ENCODE assay signal across 24 cellular contexts in genomic region chr1:115113781-115114180, GRCh38. TPM values are rescaled to one million over a fixed set of nuclear protein-coding genes. Genes with fewer than 3 reads are reported as not detected.
DNase-seq lines count a peak whose midpoint lies in the region; ATAC-seq, FAIRE-seq and TF ChIP-seq lines count a peak whose summit lies in the region.
"Had no signal": no experiment of that assay in that cellular context is flagged by ENCODE, and none has a peak within 500 bp of the region (broad histone marks: within the 10 kb centered on the region; RNA-seq: fewer than 3 reads in every experiment).

No MANE protein-coding gene starts in this region.

- peak overlapping the region; percentile 28 for H3K4me2 ChIP-seq in astrocyte (ENCODE audit: low read length)
- no peak overlapping the region for H3K4me2 ChIP-seq in neuronal stem cell (ENCODE audit: insufficient read depth, low read length, poor library complexity, severe bottlenecking)
- H3K4me2 ChIP-seq in MM.1S (ENCODE audit: low read depth, low read length), result no peak overlapping the region
- H3K4me2 ChIP-seq: GM23338 had no signal

- H3K4ac ChIP-seq in neuronal stem cell (ENCODE audit: low read length), result no peak overlapping the region

- no peaks in the 10 kb centered on the region for H3K27me3 ChIP-seq in astrocyte (ENCODE audit: insufficient read depth, low read length)
- H3K27me3 ChIP-seq in left lung, result no peaks in the 10 kb centered on the region
- no peaks in the 10 kb centered on the region for H3K27me3 ChIP-seq in aorta (ENCODE audit: control insufficient read depth in 1 of 2, insufficient read depth in 2 of 2, low read length in 1 of 2)
- peaks cover 0 to 9% (median 0%) of the 10 kb centered on the region in 3 experiments for H3K27me3 ChIP-seq in neuronal stem cell (ENCODE audit: control insufficient read depth in 3 of 3, insufficient read depth in 3 of 3, low read depth in 1 of 3, low read length in 3 of 3)
- H3K27me3 ChIP-seq in MM.1S (replicated peaks; ENCODE audit: insufficient read depth, low read length), result no peaks in the 10 kb centered on the region
- H3K27me3 ChIP-seq: foreskin keratinocyte, transverse colon had no signal

- peak; percentile 11 for ATAC-seq in left lung
- ATAC-seq in aorta (ENCODE audit: low FRiP score), result peak; percentile 19
- ATAC-seq: foreskin keratinocyte; stimulated activated naive CD8-positive, alpha-beta T cell treated with anti-CD3 and anti-CD28 coated beads, Interleukin-15, Interleukin-2, amounts not matched to agents 100 U/mL and 50 U/mL, for 24 hours had no signal

- H3K27me3 Mint-ChIP-seq in astrocyte (ENCODE audit: low read depth, unreplicated experiment), result no peaks in the 10 kb centered on the region

- no peak overlapping the region for H4K91ac ChIP-seq in neuronal stem cell (ENCODE audit: low read depth, low read length, poor library complexity)

- H3K9me3 ChIP-seq in astrocyte (ENCODE audit: insufficient read depth, low read depth, low read length) (no peaks in the 10 kb centered on the region), left lung (no peaks in the 10 kb centered on the region), aorta (ENCODE audit: control insufficient read depth, low read length) (no peaks in the 10 kb centered on the region), neuronal stem cell (replicated peaks in 1 of 2; ENCODE audit: control insufficient read depth in 2 of 2, insufficient read depth in 1 of 2, low read depth in 1 of 2, low read length in 2 of 2) (no peaks in the 10 kb centered on the region), MM.1S (replicated peaks; ENCODE audit: insufficient read depth, low read length) (no peaks in the 10 kb centered on the region)
- H3K9me3 ChIP-seq: transverse colon had no signal

- intact Hi-C loops in left lung (cut with DNase I) (loop anchor here (5.0 to 10.0 kb wide), 2 partner anchors 136 to 139 kb away; no protein-coding TSS in a partner anchor), aorta (cut with DNase I) (loop anchor here in 1 of 2 donors (2.0 kb wide), 1 partner anchor 135 kb away; no protein-coding TSS in a partner anchor)

- TF ChIP-seq CTCF in astrocyte (IDR thresholded peaks at IDR 0.05; ENCODE audit: insufficient read depth, low read depth, low read length) (no peak), left lung (IDR thresholded peaks at IDR 0.05) (no peak), MM.1S (IDR thresholded peaks at IDR 0.05; ENCODE audit: low read length) (no peak)

- H3K18ac ChIP-seq in neuronal stem cell (ENCODE audit: low read length), result no peak overlapping the region

- H3K27ac ChIP-seq in astrocyte (ENCODE audit: low read depth, low read length) (peak overlapping the region; percentile 19), left lung (no peak overlapping the region), aorta (ENCODE audit: low read depth in 1 of 2, low read length in 2 of 2) (peak overlapping the region in 1 of 2 donors; percentile 10), neuronal stem cell (replicated peaks; ENCODE audit: low read length) (no peak overlapping the region), MM.1S (ENCODE audit: low read length) (no peak overlapping the region)
- H3K27ac ChIP-seq: foreskin keratinocyte, left ventricle myocardium inferior, parathyroid adenoma, transverse colon had no signal

- no peak for TF ChIP-seq RAD21 in Ishikawa (IDR thresholded peaks at IDR 0.05; ENCODE audit: low read depth)

- H2AK5ac ChIP-seq in neuronal stem cell (ENCODE audit: low read depth, low read length), result no peak overlapping the region

- no peak overlapping the region for H2BK15ac ChIP-seq in neuronal stem cell (ENCODE audit: low read length)

- H4K20me1 ChIP-seq in astrocyte (ENCODE audit: insufficient read depth, low read length), result no peaks in the 10 kb centered on the region
- H4K20me1 ChIP-seq in MM.1S (ENCODE audit: insufficient read depth, low read length), result no peaks in the 10 kb centered on the region

- no peak overlapping the region for H3K23ac ChIP-seq in neuronal stem cell (ENCODE audit: low read depth, low read length, poor library complexity)

- no peaks in the 10 kb centered on the region for H3F3A ChIP-seq in MM.1S (ENCODE audit: insufficient read depth, low read length)

- WGBS in aorta, 2 donors, result 75% methylated on average over 4 of the region's 4 CpGs
- WGBS in neuronal stem cell (ENCODE audit: extremely low coverage in 2 of 2, insufficient read length in 2 of 2, insufficient replicate concordance in 1 of 2), 2 donors, result no CpG with 5 or more reads among the region's 4 CpGs

- DNase-seq in astrocyte (ENCODE audit: low read depth) (no peak), left lung (no peak), aorta (no peak), neuronal stem cell (ENCODE audit: low spot score) (no peak), HuH-7 (ENCODE audit: low spot score) (no peak), MM.1S (no peak)
- DNase-seq: activated naive CD4-positive, alpha-beta T cell treated with anti-CD3 and anti-CD28 coated beads, Interleukin-2, amount 50 U/mL, for 16 hours; effector CD4-positive, alpha-beta T cell; foreskin keratinocyte; GDM1; left ventricle myocardium inferior; natural killer cell; NCI-H2029 treated with DMSO at 0.1 percent for 48 hours; NCI-H2227 treated with DMSO at 0.1 percent for 48 hours; stimulated activated CD4-positive, alpha-beta T cell treated with anti-CD3 and anti-CD28 coated beads, Interleukin-4, amount 100 ng/mL, for 4 hours; stimulated activated naive CD8-positive, alpha-beta T cell treated with anti-CD3 and anti-CD28 coated beads, Interleukin-15, Interleukin-2, amounts not matched to agents 100 U/mL and 50 U/mL, for 24 hours; T1000; transverse colon had no signal

- H3K4me3 ChIP-seq in astrocyte (ENCODE audit: insufficient read depth, low read depth, low read length) (no peak overlapping the region), left lung (no peak overlapping the region), aorta (ENCODE audit: low read length in 2 of 2) (no peak overlapping the region), neuronal stem cell (ENCODE audit: low read length in 2 of 2) (no peak overlapping the region), MM.1S (ENCODE audit: low read length) (no peak overlapping the region)
- H3K4me3 ChIP-seq: GM23338, left ventricle myocardium inferior, transverse colon had no signal

- peak overlapping the region; percentile 28 for H2AFZ ChIP-seq in astrocyte (ENCODE audit: low read depth, low read length)
- no peak overlapping the region for H2AFZ ChIP-seq in neuronal stem cell (ENCODE audit: low read length)
- no peak overlapping the region for H2AFZ ChIP-seq in MM.1S (ENCODE audit: low read length)
- H2AFZ ChIP-seq: parathyroid adenoma had no signal

- H2BK12ac ChIP-seq in neuronal stem cell (ENCODE audit: low read length), result no peak overlapping the region

- no peaks in the 10 kb centered on the region for H3K9me2 ChIP-seq in MM.1S (replicated peaks; ENCODE audit: insufficient read depth, low read length)

- H3K36me3 Mint-ChIP-seq in astrocyte (ENCODE audit: low read depth, unreplicated experiment), result no peaks in the 10 kb centered on the region
- H3K36me3 Mint-ChIP-seq: natural killer cell had no signal

- H3K27ac Mint-ChIP-seq in astrocyte (ENCODE audit: unreplicated experiment), result peak overlapping the region; percentile 87
- H3K27ac Mint-ChIP-seq: activated T-helper 1 cell treated with anti-CD3 and anti-CD28 coated beads, Interleukin-12 subunit alpha, Interleukin-12 subunit beta, Interleukin-2, Interleukin-4 antibody, amounts not matched to agents 30 ng/mL and 10 ng/mL and 1 ng/mL, durations not matched to agents 14 hours and 24 hours and 36 hours; GM23338; mesothelial cell of epicardium; natural killer cell; WTC11 had no signal

- TF ChIP-seq EP300 in Ishikawa (IDR thresholded peaks at IDR 0.05; ENCODE audit: borderline replicate concordance), result no peak

- H3K9ac ChIP-seq in astrocyte (ENCODE audit: low read length), result peak overlapping the region; percentile 7
- H3K9ac ChIP-seq in neuronal stem cell (ENCODE audit: low read depth, low read length, poor library complexity), result no peak overlapping the region
- H3K9ac ChIP-seq in MM.1S (ENCODE audit: low read length), result no peak overlapping the region
- H3K9ac ChIP-seq: parathyroid adenoma had no signal

- peaks cover 5% of the 10 kb centered on the region for H3K9me3 Mint-ChIP-seq in astrocyte (ENCODE audit: unreplicated experiment)
- H3K9me3 Mint-ChIP-seq: activated T-helper 1 cell treated with anti-CD3 and anti-CD28 coated beads, Interleukin-12 subunit alpha, Interleukin-12 subunit beta, Interleukin-2, Interleukin-4 antibody, amounts not matched to agents 30 ng/mL and 10 ng/mL and 1 ng/mL, durations not matched to agents 14 hours and 24 hours and 36 hours; natural killer cell had no signal

- H3K4me1 ChIP-seq in astrocyte (ENCODE audit: insufficient read depth, low read length) (peaks cover 20% of the 10 kb centered on the region), left lung (peaks cover 3 to 6% of the 10 kb centered on the region in 2 donors), aorta (ENCODE audit: control insufficient read depth in 1 of 2, insufficient read depth in 2 of 2, low read length in 2 of 2) (no peaks in the 10 kb centered on the region), neuronal stem cell (ENCODE audit: control insufficient read depth in 2 of 2, insufficient read depth in 1 of 2, low read depth in 1 of 2, low read length in 2 of 2) (peaks cover 0 to 2% of the 10 kb centered on the region in 2 donors), MM.1S (ENCODE audit: low read length) (no peaks in the 10 kb centered on the region)
- H3K4me1 ChIP-seq: foreskin keratinocyte, parathyroid adenoma had no signal

- H2BK120ac ChIP-seq in neuronal stem cell (ENCODE audit: low read depth, low read length), result no peak overlapping the region

- no peak overlapping the region for H3K14ac ChIP-seq in neuronal stem cell (ENCODE audit: low read length)

- H3K36me3 ChIP-seq in astrocyte (ENCODE audit: insufficient read depth, low read length), result no peaks in the 10 kb centered on the region
- H3K36me3 ChIP-seq in left lung, result no peaks in the 10 kb centered on the region
- no peaks in the 10 kb centered on the region for H3K36me3 ChIP-seq in aorta (ENCODE audit: control insufficient read depth in 1 of 2, insufficient read depth in 2 of 2, low read length in 1 of 2)
- H3K36me3 ChIP-seq in neuronal stem cell (replicated peaks in 1 of 2; ENCODE audit: control insufficient read depth in 2 of 2, insufficient read depth in 2 of 2, low read length in 2 of 2), result no peaks in the 10 kb centered on the region
- H3K36me3 ChIP-seq in MM.1S (replicated peaks; ENCODE audit: insufficient read depth, low read length), result no peaks in the 10 kb centered on the region
- H3K36me3 ChIP-seq: left ventricle myocardium inferior, transverse colon had no signal

- H4K8ac ChIP-seq in neuronal stem cell (ENCODE audit: low read depth, low read length), result no peak overlapping the region

- no peak for FAIRE-seq in astrocyte (lab: Jason Lieb, UNC)

- H3K79me2 ChIP-seq in astrocyte (ENCODE audit: insufficient read depth, low read length) (no peaks in the 10 kb centered on the region), MM.1S (ENCODE audit: low read length) (no peaks in the 10 kb centered on the region)
- H3K79me2 ChIP-seq: parathyroid adenoma had no signal

- no peak overlapping the region for H2BK5ac ChIP-seq in neuronal stem cell (ENCODE audit: low read length)

- H3K79me1 ChIP-seq in neuronal stem cell (ENCODE audit: low read depth, low read length), result no peaks in the 10 kb centered on the region

- peaks cover 24% of the 10 kb centered on the region for H3K4me1 Mint-ChIP-seq in astrocyte (ENCODE audit: low read depth, unreplicated experiment)

- no peak overlapping the region for H3K4me3 Mint-ChIP-seq in astrocyte (ENCODE audit: unreplicated experiment)
- H3K4me3 Mint-ChIP-seq: activated T-helper 1 cell treated with anti-CD3 and anti-CD28 coated beads, Interleukin-12 subunit alpha, Interleukin-12 subunit beta, Interleukin-2, Interleukin-4 antibody, amounts not matched to agents 30 ng/mL and 10 ng/mL and 1 ng/mL, durations not matched to agents 14 hours and 24 hours and 36 hours; GM23338; mesothelial cell of epicardium; natural killer cell had no signal

RNA-seq across cellular contexts. Expression of gene TSPAN2, which starts 24.5 kb away (rescaled TPM):
- 23.7 and 32.8 TPM in 2 replicates for total RNA-seq in astrocyte
- 10 to 100 TPM in 1 of 2 donors, 1 to 10 TPM in 1; 8.7 to 10.6 TPM for total RNA-seq in left lung
- 10 to 100 TPM; 49.5 to 83.0 TPM for total RNA-seq in aorta
- polyA plus RNA-seq in aorta, result 10 to 100 TPM; 26.2 to 29.4 TPM
- polyA plus RNA-seq in neuronal stem cell (2013, experiment 1 of 2), result 22.5 TPM
- 22.9 TPM for polyA plus RNA-seq in neuronal stem cell (2013, experiment 2 of 2)
